ENCODE assay signal across 12 cellular contexts in the genomic region with DNA sequence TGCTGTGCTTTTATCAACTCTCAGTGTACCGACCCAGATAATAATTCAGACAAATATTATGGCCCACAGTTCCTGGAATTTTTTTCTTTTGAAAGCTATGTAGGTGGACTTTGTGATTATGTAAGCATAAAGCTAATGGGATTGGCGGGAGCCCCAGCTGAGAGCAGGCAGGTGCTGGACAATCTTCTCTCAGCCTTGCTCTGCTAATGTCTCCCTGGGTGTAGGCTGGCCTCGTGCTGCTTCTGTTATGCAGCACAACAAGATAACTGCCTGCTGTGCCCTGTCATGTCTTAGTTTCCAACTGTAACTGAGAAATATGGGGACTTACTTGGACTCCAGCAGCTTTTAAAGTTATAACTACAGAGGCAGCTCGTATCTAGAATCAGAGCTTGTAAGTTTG.
DNase-seq lines count a peak whose midpoint lies in the region; ATAC-seq and TF ChIP-seq lines count a peak whose summit lies in the region.
"Had no signal": no experiment of that assay in that cellular context is flagged by ENCODE, and none has a peak within 500 bp of the region (broad histone marks: within the 10 kb centered on the region; RNA-seq: fewer than 3 reads in every experiment).

No MANE protein-coding gene starts in this region.

- peaks cover 3 to 26% of the 10 kb centered on the region in 2 donors for H3K4me1 ChIP-seq in ascending aorta
- H3K4me1 ChIP-seq in mesendoderm (ENCODE audit: control insufficient read depth, low read depth, low read length), result no peaks in the 10 kb centered on the region
- no peaks in the 10 kb centered on the region for H3K4me1 ChIP-seq in CD4-positive, alpha-beta memory T cell (ENCODE audit: insufficient read depth, low read length)
- H3K4me1 ChIP-seq: adrenal gland had no signal

- POLR2A ChIA-PET in CD4-positive, alpha-beta memory T cell (lab: Charles Lee; ENCODE audit: partially characterized antibody), result no interaction called here

- H3K56ac ChIP-seq in mesendoderm (ENCODE audit: low read length), result no peak overlapping the region

- no peaks in the 10 kb centered on the region for H3K9me3 Mint-ChIP-seq in activated T-helper 2 cell treated with anti-CD3 and anti-CD28 coated beads, Interferon-gamma antibody, Interleukin-2, Interleukin-4, amounts not matched to agents 10 μg/mL and 5 μg/mL and 100 μg/mL, durations not matched to agents 14 hours and 24 hours and 36 hours
- peaks cover 0 to 1% (median 0%) of the 10 kb centered on the region in 8 donors for H3K9me3 Mint-ChIP-seq in CD4-positive, alpha-beta memory T cell
- H3K9me3 Mint-ChIP-seq: natural killer cell treated with Interleukin-12 subunit alpha and Interleukin-12 subunit beta and Interleukin-15 and Interleukin-18, amount 100 ng/mL, for 72 hours had no signal

- H3K9me3 ChIP-seq in ascending aorta, result no peaks in the 10 kb centered on the region
- no peaks in the 10 kb centered on the region for H3K9me3 ChIP-seq in CD4-positive, alpha-beta memory T cell (ENCODE audit: control insufficient read depth in 1 of 2, low read length in 2 of 2)
- H3K9me3 ChIP-seq: adrenal gland had no signal

- H2BK120ac ChIP-seq in mesendoderm (ENCODE audit: low read depth, low read length), result no peak overlapping the region

- H2BK5ac ChIP-seq in mesendoderm (ENCODE audit: low read length), result no peak overlapping the region

- no peak overlapping the region for H3K27ac Mint-ChIP-seq in activated T-helper 2 cell treated with anti-CD3 and anti-CD28 coated beads, Interferon-gamma antibody, Interleukin-2, Interleukin-4, amounts not matched to agents 10 μg/mL and 5 μg/mL and 100 μg/mL, durations not matched to agents 14 hours and 24 hours and 36 hours
- no peak overlapping the region for H3K27ac Mint-ChIP-seq in CD4-positive, alpha-beta memory T cell
- H3K27ac Mint-ChIP-seq: natural killer cell treated with Interleukin-12 subunit alpha and Interleukin-12 subunit beta and Interleukin-15 and Interleukin-18, amount 100 ng/mL, for 72 hours had no signal

- H3K27me3 Mint-ChIP-seq in activated T-helper 2 cell treated with anti-CD3 and anti-CD28 coated beads, Interferon-gamma antibody, Interleukin-2, Interleukin-4, amounts not matched to agents 10 μg/mL and 5 μg/mL and 100 μg/mL, durations not matched to agents 14 hours and 24 hours and 36 hours (ENCODE audit: low read depth), result peaks cover 2% of the 10 kb centered on the region
- H3K27me3 Mint-ChIP-seq in CD4-positive, alpha-beta memory T cell, result peaks cover 2 to 5% of the 10 kb centered on the region in 2 donors

- H3K4me3 Mint-ChIP-seq in activated T-helper 2 cell treated with anti-CD3 and anti-CD28 coated beads, Interferon-gamma antibody, Interleukin-2, Interleukin-4, amounts not matched to agents 10 μg/mL and 5 μg/mL and 100 μg/mL, durations not matched to agents 14 hours and 24 hours and 36 hours (ENCODE audit: low read depth), result no peak overlapping the region
- no peak overlapping the region for H3K4me3 Mint-ChIP-seq in CD4-positive, alpha-beta memory T cell
- H3K4me3 Mint-ChIP-seq: natural killer cell treated with Interleukin-12 subunit alpha and Interleukin-12 subunit beta and Interleukin-15 and Interleukin-18, amount 100 ng/mL, for 72 hours had no signal

- H3K18ac ChIP-seq in mesendoderm (ENCODE audit: low read length), result no peak overlapping the region

- WGBS in mesendoderm (ENCODE audit: extremely low coverage, insufficient coverage, low lambda C conversion rate), result no CpG with 5 or more reads among the region's 4 CpGs

- peak; percentile 7 for DNase-seq in Ammon's horn (ENCODE audit: low spot score)
- DNase-seq in NCI-H1417 treated with DMSO at 0.1 percent for 48 hours (lab: John Stamatoyannopoulos, UW), result peak; percentile 49
- no peak for DNase-seq in ascending aorta (ENCODE audit: low spot score in 2 of 2)
- peak; percentile 21 for DNase-seq in mesendoderm
- no peak for DNase-seq in activated T-helper 2 cell treated with anti-CD3 and anti-CD28 coated beads, Interferon-gamma antibody, Interleukin-2, Interleukin-4, amounts not matched to agents 10 μg/mL and 5 μg/mL and 100 μg/mL, durations not matched to agents 14 hours and 24 hours and 36 hours (ENCODE audit: low spot score)
- no peak for DNase-seq in CD4-positive, alpha-beta memory T cell
- no peak for DNase-seq in RPMI8226
- DNase-seq: adrenal gland, KG1 had no signal

- no peaks in the 10 kb centered on the region for H3K4me1 Mint-ChIP-seq in activated T-helper 2 cell treated with anti-CD3 and anti-CD28 coated beads, Interferon-gamma antibody, Interleukin-2, Interleukin-4, amounts not matched to agents 10 μg/mL and 5 μg/mL and 100 μg/mL, durations not matched to agents 14 hours and 24 hours and 36 hours (ENCODE audit: low read depth)
- H3K4me1 Mint-ChIP-seq in CD4-positive, alpha-beta memory T cell, result no peaks in the 10 kb centered on the region

- no peak overlapping the region for H3K23ac ChIP-seq in mesendoderm (ENCODE audit: low read length)

- no peaks in the 10 kb centered on the region for H3K27me3 ChIP-seq in ascending aorta
- no peaks in the 10 kb centered on the region for H3K27me3 ChIP-seq in mesendoderm (ENCODE audit: insufficient read depth, low read length, poor library complexity)
- H3K27me3 ChIP-seq in CD4-positive, alpha-beta memory T cell (ENCODE audit: insufficient read depth, low read length), result no peaks in the 10 kb centered on the region
- H3K27me3 ChIP-seq: adrenal gland had no signal

- H3K4me2 ChIP-seq in mesendoderm (ENCODE audit: low read length), result no peak overlapping the region

- ATAC-seq in HG02610 (IDR thresholded peaks at IDR 0.05; ENCODE audit: unreplicated experiment), result no peak
- ATAC-seq: natural killer cell treated with Interleukin-12 subunit alpha and Interleukin-12 subunit beta and Interleukin-15 and Interleukin-18, amount 100 ng/mL, for 72 hours had no signal

- no peak for TF ChIP-seq CTCF in ascending aorta (IDR thresholded peaks at IDR 0.05)

- no peak overlapping the region for H2BK15ac ChIP-seq in mesendoderm (replicated peaks; ENCODE audit: low read depth)

- H3K36me3 ChIP-seq in ascending aorta (no peaks in the 10 kb centered on the region), mesendoderm (ENCODE audit: control insufficient read depth, insufficient read depth, low read length) (no peaks in the 10 kb centered on the region)
- H3K36me3 ChIP-seq in CD4-positive, alpha-beta memory T cell (ENCODE audit: insufficient read depth, low read length), result no peaks in the 10 kb centered on the region
- H3K36me3 ChIP-seq: adrenal gland had no signal

- CTCF ChIA-PET in CD4-positive, alpha-beta memory T cell (lab: Charles Lee; ENCODE audit: partially characterized antibody), result interaction anchor here (0.7 kb wide), 1 partner anchor 56 kb away, joined by 3 read pairs; no protein-coding TSS in a partner anchor

- intact Hi-C loops in ascending aorta (cut with DNase I), result loop anchor here (5.0 kb wide), 1 partner anchor 44 kb away; no protein-coding TSS in a partner anchor
- intact Hi-C loops in activated T-helper 2 cell treated with anti-CD3 and anti-CD28 coated beads, Interferon-gamma antibody, Interleukin-2, Interleukin-4, amounts not matched to agents 10 μg/mL and 5 μg/mL and 100 μg/mL, durations not matched to agents 14 hours and 24 hours and 36 hours (cut with micrococcal nuclease), result no loop called here
- intact Hi-C loops in CD4-positive, alpha-beta memory T cell (cut with micrococcal nuclease), result no loop called here

- no peak overlapping the region for H3K4ac ChIP-seq in mesendoderm (ENCODE audit: low read depth, low read length)

- H3K27ac ChIP-seq in ascending aorta (peak overlapping the region; percentile 68 to 82), mesendoderm (ENCODE audit: low read depth, low read length) (no peak overlapping the region)
- H3K27ac ChIP-seq in CD4-positive, alpha-beta memory T cell (ENCODE audit: low read depth, low read length), result no peak overlapping the region
- H3K27ac ChIP-seq: adrenal gland, epithelial cell of prostate had no signal

- no peak overlapping the region for H3K9ac ChIP-seq in mesendoderm (ENCODE audit: low read length)

- no peak overlapping the region for H2AK5ac ChIP-seq in mesendoderm (ENCODE audit: low read length)

- H3K36me3 Mint-ChIP-seq in activated T-helper 2 cell treated with anti-CD3 and anti-CD28 coated beads, Interferon-gamma antibody, Interleukin-2, Interleukin-4, amounts not matched to agents 10 μg/mL and 5 μg/mL and 100 μg/mL, durations not matched to agents 14 hours and 24 hours and 36 hours (ENCODE audit: low read depth), result no peaks in the 10 kb centered on the region
- no peaks in the 10 kb centered on the region for H3K36me3 Mint-ChIP-seq in CD4-positive, alpha-beta memory T cell
- H3K36me3 Mint-ChIP-seq: natural killer cell treated with Interleukin-12 subunit alpha and Interleukin-12 subunit beta and Interleukin-15 and Interleukin-18, amount 100 ng/mL, for 72 hours had no signal

- no peaks in the 10 kb centered on the region for H3K79me1 ChIP-seq in mesendoderm (ENCODE audit: low read length)

- no peak overlapping the region for H4K5ac ChIP-seq in mesendoderm (ENCODE audit: low read length)

- H3K4me3 ChIP-seq in ascending aorta (no peak overlapping the region), mesendoderm (ENCODE audit: low read length) (no peak overlapping the region)
- H3K4me3 ChIP-seq in CD4-positive, alpha-beta memory T cell (ENCODE audit: low read length in 2 of 2), result no peak overlapping the region
- H3K4me3 ChIP-seq: adrenal gland had no signal

- H3K79me2 ChIP-seq in mesendoderm (ENCODE audit: control insufficient read depth, insufficient read depth, low read length), result no peaks in the 10 kb centered on the region

- H4K8ac ChIP-seq in mesendoderm (ENCODE audit: low read depth, low read length), result no peak overlapping the region

Comparison
In these comparisons a context has a peak if more than half of its experiments do, and no peak if none do; other contexts are left out.
1. DNase-seq: peak in Ammon's horn (single experiment), NCI-H1417 treated with DMSO at 0.1 percent for 48 hours (single experiment) and mesendoderm (single experiment); none in ascending aorta (0 of 2), activated T-helper 2 cell treated with anti-CD3 and anti-CD28 coated beads, Interferon-gamma antibody, Interleukin-2, Interleukin-4, amounts not matched to agents 10 μg/mL and 5 μg/mL and 100 μg/mL, durations not matched to agents 14 hours and 24 hours and 36 hours (single experiment), CD4-positive, alpha-beta memory T cell (0 of 5) and RPMI8226 (single experiment).
2. H3K27ac ChIP-seq: peak in ascending aorta (2 of 2); none in mesendoderm (single experiment) and CD4-positive, alpha-beta memory T cell (single experiment).